ENCODE assay signal across 1 cellular context in the genomic region with DNA sequence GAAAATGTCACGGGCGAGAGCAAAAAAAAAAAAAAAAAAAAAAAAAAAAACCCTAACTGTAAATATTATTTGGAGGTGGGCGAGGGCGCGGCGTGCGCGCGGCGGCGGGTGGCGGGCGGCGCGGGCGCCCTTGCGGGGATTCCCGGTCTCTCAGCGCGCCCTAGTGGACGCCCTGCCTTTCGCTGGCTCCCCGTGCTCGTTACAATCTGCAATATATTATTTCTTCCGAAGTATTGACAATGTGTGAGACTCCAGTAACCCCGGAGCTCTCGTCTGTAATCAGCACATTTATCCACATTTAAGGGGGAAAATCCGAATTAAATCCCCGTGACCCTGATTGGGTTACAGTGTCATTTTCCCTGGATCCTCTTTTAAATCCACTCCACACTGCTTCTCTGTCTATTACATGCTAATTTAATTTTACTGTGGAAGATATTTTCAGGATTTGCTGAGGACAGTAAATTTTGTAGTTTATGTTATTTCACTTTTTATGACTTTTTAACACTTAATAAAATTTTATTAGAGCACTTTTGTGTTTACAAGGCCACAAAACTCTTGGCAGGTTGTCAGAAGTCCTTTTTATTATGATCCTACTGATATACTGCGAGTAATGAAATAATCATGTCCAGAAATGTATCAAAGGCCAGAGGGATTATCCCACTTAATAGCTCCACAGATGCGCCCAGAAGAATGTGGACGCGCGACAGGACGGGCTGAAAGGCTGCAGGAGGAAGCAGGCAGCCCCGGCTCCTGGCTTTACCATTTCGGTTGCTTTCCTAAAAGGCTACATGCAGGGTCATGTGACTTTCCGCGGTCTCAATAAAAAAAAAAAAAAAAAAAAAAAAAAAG.
A peak's percentile ranks its signal among the peaks of the same experiment; 100 is the strongest.
TF ChIP-seq lines count a peak whose summit lies in the region.

No MANE protein-coding gene starts in this region.

TF ChIP-seq in SK-N-SH, 30 proteins besides CTCF, POLR2A, EP300 and RAD21 (continued from another document):
- TF ChIP-seq, protein P1, sequence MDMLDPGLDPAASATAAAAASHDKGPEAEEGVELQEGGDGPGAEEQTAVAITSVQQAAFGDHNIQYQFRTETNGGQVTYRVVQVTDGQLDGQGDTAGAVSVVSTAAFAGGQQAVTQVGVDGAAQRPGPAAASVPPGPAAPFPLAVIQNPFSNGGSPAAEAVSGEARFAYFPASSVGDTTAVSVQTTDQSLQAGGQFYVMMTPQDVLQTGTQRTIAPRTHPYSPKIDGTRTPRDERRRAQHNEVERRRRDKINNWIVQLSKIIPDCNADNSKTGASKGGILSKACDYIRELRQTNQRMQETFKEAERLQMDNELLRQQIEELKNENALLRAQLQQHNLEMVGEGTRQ (IDR thresholded peaks at IDR 0.05; ENCODE audit: borderline replicate concordance, low read depth, low read length) = no peak
- TF ChIP-seq JUND (IDR thresholded peaks at IDR 0.05) (no peak), TEAD4 (IDR thresholded peaks at IDR 0.05; ENCODE audit: borderline replicate concordance, insufficient read depth) (no peak), SIN3A (IDR thresholded peaks at IDR 0.05; ENCODE audit: borderline replicate concordance, low read depth, low read length) (no peak), YY1 (IDR thresholded peaks at IDR 0.05; ENCODE audit: low read depth) (no peak), NFIC (IDR thresholded peaks at IDR 0.05; ENCODE audit: borderline replicate concordance) (no peak), TAF1 (IDR thresholded peaks at IDR 0.05; ENCODE audit: borderline replicate concordance, low read depth, low read length) (no peak), CHD2 (IDR thresholded peaks at IDR 0.05; ENCODE audit: low read length, partially characterized antibody) (peak; percentile 71), TCF12 (IDR thresholded peaks at IDR 0.05) (peak; percentile 13; the same call in 1 of the 2 replicates), POLR2AphosphoS5 (IDR thresholded peaks at IDR 0.05; ENCODE audit: low read depth, low read length) (no peak), RFX5 (IDR thresholded peaks at IDR 0.05; ENCODE audit: low read length) (no peak), FOXM1 (IDR thresholded peaks at IDR 0.05; ENCODE audit: low read depth) (no peak), NRF1 (IDR thresholded peaks at IDR 0.05; ENCODE audit: low read depth, low read length) (0 out of 2 replicates have a peak, but pooled peaks have one; percentile 15), EZH2phosphoT487 (IDR thresholded peaks at IDR 0.05; ENCODE audit: borderline replicate concordance, low read depth) (no peak), GABPA (IDR thresholded peaks at IDR 0.05; ENCODE audit: low read depth) (no peak), FOSL2 (IDR thresholded peaks at IDR 0.05; ENCODE audit: borderline replicate concordance, low read depth) (no peak), RCOR1 (IDR thresholded peaks at IDR 0.05; ENCODE audit: low read length) (peak; percentile 99), ELF1 (IDR thresholded peaks at IDR 0.05) (no peak), MXI1 (IDR thresholded peaks at IDR 0.05; ENCODE audit: low read depth, low read length) (0 out of 2 replicates have a peak, but pooled peaks have one; percentile 16), SMC3 (IDR thresholded peaks at IDR 0.05; ENCODE audit: low read depth, low read length) (peak; percentile 82), MEF2A (IDR thresholded peaks at IDR 0.05; ENCODE audit: borderline replicate concordance, low read depth) (no peak)
- TF ChIP-seq, protein P2, sequence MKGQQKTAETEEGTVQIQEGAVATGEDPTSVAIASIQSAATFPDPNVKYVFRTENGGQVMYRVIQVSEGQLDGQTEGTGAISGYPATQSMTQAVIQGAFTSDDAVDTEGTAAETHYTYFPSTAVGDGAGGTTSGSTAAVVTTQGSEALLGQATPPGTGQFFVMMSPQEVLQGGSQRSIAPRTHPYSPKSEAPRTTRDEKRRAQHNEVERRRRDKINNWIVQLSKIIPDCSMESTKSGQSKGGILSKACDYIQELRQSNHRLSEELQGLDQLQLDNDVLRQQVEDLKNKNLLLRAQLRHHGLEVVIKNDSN (IDR thresholded peaks at IDR 0.05; ENCODE audit: borderline replicate concordance, low read depth) = no peak
- TF ChIP-seq, protein P3, sequence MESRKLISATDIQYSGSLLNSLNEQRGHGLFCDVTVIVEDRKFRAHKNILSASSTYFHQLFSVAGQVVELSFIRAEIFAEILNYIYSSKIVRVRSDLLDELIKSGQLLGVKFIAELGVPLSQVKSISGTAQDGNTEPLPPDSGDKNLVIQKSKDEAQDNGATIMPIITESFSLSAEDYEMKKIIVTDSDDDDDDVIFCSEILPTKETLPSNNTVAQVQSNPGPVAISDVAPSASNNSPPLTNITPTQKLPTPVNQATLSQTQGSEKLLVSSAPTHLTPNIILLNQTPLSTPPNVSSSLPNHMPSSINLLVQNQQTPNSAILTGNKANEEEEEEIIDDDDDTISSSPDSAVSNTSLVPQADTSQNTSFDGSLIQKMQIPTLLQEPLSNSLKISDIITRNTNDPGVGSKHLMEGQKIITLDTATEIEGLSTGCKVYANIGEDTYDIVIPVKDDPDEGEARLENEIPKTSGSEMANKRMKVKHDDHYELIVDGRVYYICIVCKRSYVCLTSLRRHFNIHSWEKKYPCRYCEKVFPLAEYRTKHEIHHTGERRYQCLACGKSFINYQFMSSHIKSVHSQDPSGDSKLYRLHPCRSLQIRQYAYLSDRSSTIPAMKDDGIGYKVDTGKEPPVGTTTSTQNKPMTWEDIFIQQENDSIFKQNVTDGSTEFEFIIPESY (IDR thresholded peaks at IDR 0.05; ENCODE audit: borderline replicate concordance, low read depth) = no peak
- TF ChIP-seq, protein P4, sequence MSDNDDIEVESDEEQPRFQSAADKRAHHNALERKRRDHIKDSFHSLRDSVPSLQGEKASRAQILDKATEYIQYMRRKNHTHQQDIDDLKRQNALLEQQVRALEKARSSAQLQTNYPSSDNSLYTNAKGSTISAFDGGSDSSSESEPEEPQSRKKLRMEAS (IDR thresholded peaks at IDR 0.05; ENCODE audit: low read depth) = no peak
- TF ChIP-seq, protein P5, sequence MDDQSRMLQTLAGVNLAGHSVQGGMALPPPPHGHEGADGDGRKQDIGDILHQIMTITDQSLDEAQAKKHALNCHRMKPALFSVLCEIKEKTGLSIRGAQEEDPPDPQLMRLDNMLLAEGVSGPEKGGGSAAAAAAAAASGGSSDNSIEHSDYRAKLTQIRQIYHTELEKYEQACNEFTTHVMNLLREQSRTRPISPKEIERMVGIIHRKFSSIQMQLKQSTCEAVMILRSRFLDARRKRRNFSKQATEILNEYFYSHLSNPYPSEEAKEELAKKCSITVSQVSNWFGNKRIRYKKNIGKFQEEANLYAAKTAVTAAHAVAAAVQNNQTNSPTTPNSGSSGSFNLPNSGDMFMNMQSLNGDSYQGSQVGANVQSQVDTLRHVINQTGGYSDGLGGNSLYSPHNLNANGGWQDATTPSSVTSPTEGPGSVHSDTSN (IDR thresholded peaks at IDR 0.05) = 0 out of 2 replicates have a peak, but pooled peaks have one; percentile 13
- TF ChIP-seq, protein P6, sequence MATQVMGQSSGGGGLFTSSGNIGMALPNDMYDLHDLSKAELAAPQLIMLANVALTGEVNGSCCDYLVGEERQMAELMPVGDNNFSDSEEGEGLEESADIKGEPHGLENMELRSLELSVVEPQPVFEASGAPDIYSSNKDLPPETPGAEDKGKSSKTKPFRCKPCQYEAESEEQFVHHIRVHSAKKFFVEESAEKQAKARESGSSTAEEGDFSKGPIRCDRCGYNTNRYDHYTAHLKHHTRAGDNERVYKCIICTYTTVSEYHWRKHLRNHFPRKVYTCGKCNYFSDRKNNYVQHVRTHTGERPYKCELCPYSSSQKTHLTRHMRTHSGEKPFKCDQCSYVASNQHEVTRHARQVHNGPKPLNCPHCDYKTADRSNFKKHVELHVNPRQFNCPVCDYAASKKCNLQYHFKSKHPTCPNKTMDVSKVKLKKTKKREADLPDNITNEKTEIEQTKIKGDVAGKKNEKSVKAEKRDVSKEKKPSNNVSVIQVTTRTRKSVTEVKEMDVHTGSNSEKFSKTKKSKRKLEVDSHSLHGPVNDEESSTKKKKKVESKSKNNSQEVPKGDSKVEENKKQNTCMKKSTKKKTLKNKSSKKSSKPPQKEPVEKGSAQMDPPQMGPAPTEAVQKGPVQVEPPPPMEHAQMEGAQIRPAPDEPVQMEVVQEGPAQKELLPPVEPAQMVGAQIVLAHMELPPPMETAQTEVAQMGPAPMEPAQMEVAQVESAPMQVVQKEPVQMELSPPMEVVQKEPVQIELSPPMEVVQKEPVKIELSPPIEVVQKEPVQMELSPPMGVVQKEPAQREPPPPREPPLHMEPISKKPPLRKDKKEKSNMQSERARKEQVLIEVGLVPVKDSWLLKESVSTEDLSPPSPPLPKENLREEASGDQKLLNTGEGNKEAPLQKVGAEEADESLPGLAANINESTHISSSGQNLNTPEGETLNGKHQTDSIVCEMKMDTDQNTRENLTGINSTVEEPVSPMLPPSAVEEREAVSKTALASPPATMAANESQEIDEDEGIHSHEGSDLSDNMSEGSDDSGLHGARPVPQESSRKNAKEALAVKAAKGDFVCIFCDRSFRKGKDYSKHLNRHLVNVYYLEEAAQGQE (IDR thresholded peaks at IDR 0.05; ENCODE audit: low read depth, low read length) = no peak
- TF ChIP-seq, protein P7, sequence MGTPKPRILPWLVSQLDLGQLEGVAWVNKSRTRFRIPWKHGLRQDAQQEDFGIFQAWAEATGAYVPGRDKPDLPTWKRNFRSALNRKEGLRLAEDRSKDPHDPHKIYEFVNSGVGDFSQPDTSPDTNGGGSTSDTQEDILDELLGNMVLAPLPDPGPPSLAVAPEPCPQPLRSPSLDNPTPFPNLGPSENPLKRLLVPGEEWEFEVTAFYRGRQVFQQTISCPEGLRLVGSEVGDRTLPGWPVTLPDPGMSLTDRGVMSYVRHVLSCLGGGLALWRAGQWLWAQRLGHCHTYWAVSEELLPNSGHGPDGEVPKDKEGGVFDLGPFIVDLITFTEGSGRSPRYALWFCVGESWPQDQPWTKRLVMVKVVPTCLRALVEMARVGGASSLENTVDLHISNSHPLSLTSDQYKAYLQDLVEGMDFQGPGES (IDR thresholded peaks at IDR 0.05; ENCODE audit: low read depth, low read length) = no peak; the same call in 1 of the 2 replicates
